In the genomic region with DNA sequence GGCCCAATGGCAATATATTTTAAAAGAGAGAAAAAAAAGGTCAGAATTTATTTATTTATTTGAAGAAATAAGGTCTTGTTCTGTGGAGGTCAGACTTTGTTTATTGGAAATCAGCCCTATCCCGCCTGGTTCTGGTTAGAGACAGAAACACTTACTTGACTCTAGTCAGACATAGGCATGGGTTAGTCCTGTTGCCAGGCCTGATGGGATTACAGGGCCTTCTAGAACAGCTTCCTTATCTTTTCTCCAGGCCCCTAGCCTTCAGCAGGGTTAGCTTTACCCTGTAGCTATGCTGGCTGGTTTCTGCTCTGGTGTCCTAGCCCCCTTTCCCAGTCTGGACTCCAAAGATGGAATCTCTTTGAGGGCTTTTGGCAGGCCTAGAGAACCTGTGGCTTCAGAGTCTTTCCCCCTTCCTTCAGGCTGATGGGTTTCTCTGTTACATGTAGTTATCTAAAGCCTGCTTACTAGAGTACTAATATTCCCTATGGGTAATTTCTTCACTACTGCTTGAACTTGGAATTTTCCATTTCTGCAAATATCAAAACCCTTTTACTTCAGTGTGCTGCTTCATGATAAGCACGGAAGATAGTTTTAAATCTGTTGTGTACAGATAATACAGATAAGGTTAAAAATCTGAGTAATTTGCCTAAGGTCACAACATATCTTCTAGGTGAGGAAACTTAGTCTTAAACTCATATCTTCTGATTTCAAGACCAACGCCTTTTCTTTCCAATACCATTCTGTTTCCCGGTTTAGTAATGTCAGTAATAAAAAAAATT, we compare ENCODE assay signal across 1 cellular context.
TF ChIP-seq lines count a peak whose summit lies in the region.

No MANE protein-coding gene starts in this region.

TF ChIP-seq in HEK293T, 16 proteins besides CTCF, POLR2A, EP300 and RAD21 (continued from another document):
- no peak for TF ChIP-seq L3MBTL2 (conservative IDR thresholded peaks at IDR 0.05)
- no peak for TF ChIP-seq SP1 (IDR thresholded peaks at IDR 0.05)
- no peak for TF ChIP-seq FOXK2 (IDR thresholded peaks at IDR 0.05)
- no peak for TF ChIP-seq CTBP1 (IDR thresholded peaks at IDR 0.05; ENCODE audit: borderline replicate concordance)
- no peak for TF ChIP-seq BHLHE40 (IDR thresholded peaks at IDR 0.05; ENCODE audit: borderline replicate concordance)
- TF ChIP-seq FOXM1 (IDR thresholded peaks at IDR 0.05; ENCODE audit: borderline replicate concordance), result no peak
- TF ChIP-seq, protein P1, sequence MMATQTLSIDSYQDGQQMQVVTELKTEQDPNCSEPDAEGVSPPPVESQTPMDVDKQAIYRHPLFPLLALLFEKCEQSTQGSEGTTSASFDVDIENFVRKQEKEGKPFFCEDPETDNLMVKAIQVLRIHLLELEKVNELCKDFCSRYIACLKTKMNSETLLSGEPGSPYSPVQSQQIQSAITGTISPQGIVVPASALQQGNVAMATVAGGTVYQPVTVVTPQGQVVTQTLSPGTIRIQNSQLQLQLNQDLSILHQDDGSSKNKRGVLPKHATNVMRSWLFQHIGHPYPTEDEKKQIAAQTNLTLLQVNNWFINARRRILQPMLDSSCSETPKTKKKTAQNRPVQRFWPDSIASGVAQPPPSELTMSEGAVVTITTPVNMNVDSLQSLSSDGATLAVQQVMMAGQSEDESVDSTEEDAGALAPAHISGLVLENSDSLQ (IDR thresholded peaks at IDR 0.05), result no peak
- TF ChIP-seq ARNT (IDR thresholded peaks at IDR 0.05), result no peak
- no peak for TF ChIP-seq NFRKB (IDR thresholded peaks at IDR 0.05)
- TF ChIP-seq ELF4 (IDR thresholded peaks at IDR 0.05), result no peak
